In the genomic region with DNA sequence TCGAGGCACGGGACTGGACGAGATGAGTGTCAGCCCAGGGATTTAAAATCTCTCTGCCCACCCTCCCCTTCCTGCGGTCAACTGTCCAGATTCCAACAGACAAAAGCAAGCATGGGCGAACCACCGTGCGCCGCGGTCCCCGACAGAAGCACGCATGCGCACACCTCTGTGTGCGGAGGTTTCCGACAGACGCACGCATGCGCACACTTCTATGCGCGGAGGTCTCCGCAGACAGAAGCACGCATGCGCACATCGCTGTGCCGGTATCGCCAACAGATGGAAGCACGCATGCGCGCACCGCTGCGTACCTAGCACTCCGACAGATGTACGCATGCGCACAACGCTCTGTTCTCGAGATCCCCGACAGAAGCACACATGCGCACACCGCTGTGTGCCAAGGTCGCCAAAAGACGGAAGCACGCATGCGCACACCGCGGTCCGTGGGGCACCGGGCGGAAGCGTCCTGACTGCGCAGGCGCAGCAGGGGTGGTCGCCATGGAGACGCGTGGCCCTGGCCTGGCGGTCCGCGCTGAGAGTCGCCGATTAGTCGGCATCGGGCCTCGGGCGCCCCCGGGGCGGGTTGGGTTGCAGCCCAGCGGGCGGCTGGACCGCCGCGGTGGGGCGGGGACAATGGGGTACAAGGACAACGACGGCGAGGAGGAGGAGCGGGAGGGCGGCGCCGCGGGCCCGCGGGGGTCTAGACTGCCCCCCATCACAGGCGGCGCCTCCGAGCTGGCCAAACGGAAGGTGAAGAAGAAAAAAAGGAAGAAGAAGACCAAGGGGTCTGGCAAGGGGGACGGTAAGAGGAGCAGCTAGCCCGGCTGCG, we compare ENCODE assay signal across 8 cellular contexts. TPM values are rescaled to one million over a fixed set of nuclear protein-coding genes. Genes with fewer than 3 reads are reported as not detected.
A peak's percentile ranks its signal among the peaks of the same experiment; 100 is the strongest.
DNase-seq lines count a peak whose midpoint lies in the region; ATAC-seq and TF ChIP-seq lines count a peak whose summit lies in the region.

No MANE protein-coding gene starts in this region.

- POLR2A ChIA-PET in BJ (lab: Charles Lee): interaction anchor here (0.5 kb wide), 1 partner anchor 290 kb away, joined by 3 read pairs; no protein-coding TSS in a partner anchor

- peak overlapping the region; percentile 63 for H3K4me3 ChIP-seq in BJ (ENCODE audit: low read depth, low read length)
- H3K4me3 ChIP-seq in colonic mucosa: peak overlapping the region; percentile 96

- no peaks in the 10 kb centered on the region for H3K27me3 ChIP-seq in BJ (ENCODE audit: control insufficient read depth, insufficient read depth, low read length)
- H3K27me3 ChIP-seq in colonic mucosa: no peaks in the 10 kb centered on the region

- peak; percentile 97 for DNase-seq in BJ (ENCODE audit: low read depth)
- DNase-seq in GM19240 (ENCODE audit: insufficient read length, low spot score): peak; percentile 95
- DNase-seq in NCI-H524 treated with DMSO at 0.1 percent for 48 hours (lab: John Stamatoyannopoulos, UW): peak; percentile 94
- DNase-seq in activated CD4-positive, alpha-beta T cell treated with anti-CD3 and anti-CD28 coated beads for 48 hours: peak; percentile 100
- peak; percentile 98 for DNase-seq in colonic mucosa
- peak; percentile 98 for DNase-seq in kidney tubule cell (ENCODE audit: low spot score)
- DNase-seq in stimulated activated CD4-positive, alpha-beta T cell treated with anti-CD3 and anti-CD28 coated beads, Interleukin-1b, Interleukin-23, amount 100 ng/mL, for 1 hour (ENCODE audit: low read depth in 2 of 2): peak; percentile 98 to 99

- CTCF ChIA-PET in BJ (lab: Yijun Ruan, JAX): interaction anchor here (0.6 to 3.3 kb wide), 2 partner anchors 289 to 586 kb away, joined by 3 to 230 read pairs; no protein-coding TSS in a partner anchor

- H3K9ac ChIP-seq in colonic mucosa (ENCODE audit: low read depth in 2 of 2, low read length in 2 of 2): peak overlapping the region; percentile 76 to 97

- H3K9me3 ChIP-seq in colonic mucosa: no peaks in the 10 kb centered on the region

- peaks cover 15% of the 10 kb centered on the region for H3K4me1 ChIP-seq in colonic mucosa

- H3K27ac ChIP-seq in colonic mucosa: peak overlapping the region; percentile 74

- TF ChIP-seq CTCF in BJ (IDR thresholded peaks at IDR 0.05; ENCODE audit: insufficient read depth, low read depth, low read length): no peak
- no peak for TF ChIP-seq CTCF in colonic mucosa (IDR thresholded peaks at IDR 0.05)

- peak; percentile 72 for ATAC-seq in HG03457 (IDR thresholded peaks at IDR 0.05; ENCODE audit: unreplicated experiment)

- intact Hi-C loops in colonic mucosa (cut with DNase I): loop anchor here (5.0 kb wide), 1 partner anchor 292 kb away; no protein-coding TSS in a partner anchor

- H3K36me3 ChIP-seq in BJ (ENCODE audit: control insufficient read depth, insufficient read depth, low read length): no peaks in the 10 kb centered on the region
- H3K36me3 ChIP-seq in colonic mucosa: no peaks in the 10 kb centered on the region

RNA-seq across cellular contexts. Expression of gene RFLNB, which starts 35.7 kb away (rescaled TPM):
- polyA plus RNA-seq in BJ (2011; rRNA removed): 23.5 and 24.9 TPM in 2 replicates
- polyA minus RNA-seq in BJ (2011; rRNA and poly(A)+ RNA removed): 26.2 and 38.6 TPM in 2 replicates
- total RNA-seq in colonic mucosa: 1 to 10 TPM; 2.9 to 5.7 TPM

RNA-seq across cellular contexts. Expression of gene RPH3AL, which starts 57.5 kb away (rescaled TPM):
- 2.8 and 4.0 TPM in 2 replicates for polyA plus RNA-seq in BJ (2011; rRNA removed)
- polyA minus RNA-seq in BJ (2011; rRNA and poly(A)+ RNA removed): 1.5 and 2.1 TPM in 2 replicates
- 10 to 100 TPM; 14.9 to 34.2 TPM for total RNA-seq in colonic mucosa

Comparison
In these comparisons a context has a peak if more than half of its experiments do, and no peak if none do; other contexts are left out.
1. Peak in every context shown above with its lines: DNase-seq, ATAC-seq, H3K4me3 ChIP-seq and H3K27ac ChIP-seq.